In genomic region chr2:15408759-15409158, GRCh38 we compare ENCODE assay signal across 8 cellular contexts.
"Had no signal": no experiment of that assay in that cellular context is flagged by ENCODE, and none has a peak within 500 bp of the region (broad histone marks: within the 10 kb centered on the region; RNA-seq: fewer than 3 reads in every experiment).

No MANE protein-coding gene starts in this region.

- FAIRE-seq: G401.6, GM12878, GM12891, GM12892, GM18507, GM19239 had no signal

- H3K4me3 ChIP-seq: GM12878 had no signal

- DNase-seq: GDM1, GF-D8 had no signal

- ATAC-seq: GM12878 had no signal
